In genomic region chr10:21588159-21588558, GRCh38 we compare ENCODE assay signal across 7 cellular contexts. TPM values are rescaled to one million over a fixed set of nuclear protein-coding genes. Genes with fewer than 3 reads are reported as not detected.
DNase-seq lines count a peak whose midpoint lies in the region; ATAC-seq, FAIRE-seq and TF ChIP-seq lines count a peak whose summit lies in the region.
"Not testable (repeated sequence)": the region's sequence is repeated elsewhere in the genome, so short reads cannot be mapped to it uniquely, and the experiment has no call there.

No MANE protein-coding gene starts in this region.

- intact Hi-C loops in activated CD4-positive, alpha-beta memory T cell treated with anti-CD3 and anti-CD28 coated beads for 36 hours (cut with micrococcal nuclease) = not testable (repeated sequence)

- TF ChIP-seq EP300 in A549 (IDR thresholded peaks at IDR 0.05) = not testable (repeated sequence)

- ATAC-seq in A549; central memory CD8-positive, alpha-beta T cell (replicated peaks; ENCODE audit: extremely low read depth, poor library complexity, severe bottlenecking): not testable (repeated sequence)

- not testable (repeated sequence) for TF ChIP-seq CTCF in A549 (IDR thresholded peaks at IDR 0.05); neural crest cell (conservative IDR thresholded peaks at IDR 0.05)

- not testable (repeated sequence) for H3K27me3 Mint-ChIP-seq in activated CD4-positive, alpha-beta memory T cell treated with anti-CD3 and anti-CD28 coated beads for 36 hours; activated naive CD8-positive, alpha-beta T cell; central memory CD8-positive, alpha-beta T cell; neural crest cell (ENCODE audit: low read depth)

- POLR2A ChIA-PET in A549 (lab: Yijun Ruan, JAX); activated CD4-positive, alpha-beta memory T cell treated with anti-CD3 and anti-CD28 coated beads for 36 hours (lab: Charles Lee): not testable (repeated sequence)

- peak; percentile 7 for FAIRE-seq in A549 (lab: Jason Lieb, UNC)
- peak; percentile 53 for FAIRE-seq in GM12892 (lab: Jason Lieb, UNC)

- not testable (repeated sequence) for H3K4me3 Mint-ChIP-seq in activated CD4-positive, alpha-beta memory T cell treated with anti-CD3 and anti-CD28 coated beads for 36 hours; activated naive CD8-positive, alpha-beta T cell; central memory CD8-positive, alpha-beta T cell; neural crest cell

- H3K9me3 ChIP-seq in A549 = not testable (repeated sequence)

- H3K4me2 ChIP-seq in A549 = not testable (repeated sequence)

- H3K36me3 Mint-ChIP-seq in activated CD4-positive, alpha-beta memory T cell treated with anti-CD3 and anti-CD28 coated beads for 36 hours = peaks cover 40% of the 10 kb centered on the region
- peaks cover 28% of the 10 kb centered on the region for H3K36me3 Mint-ChIP-seq in activated naive CD8-positive, alpha-beta T cell
- H3K36me3 Mint-ChIP-seq in central memory CD8-positive, alpha-beta T cell (ENCODE audit: insufficient read depth) = peaks cover 40% of the 10 kb centered on the region
- peaks cover 19% of the 10 kb centered on the region for H3K36me3 Mint-ChIP-seq in neural crest cell (ENCODE audit: low read depth)

- peaks cover 52% of the 10 kb centered on the region for H3K4me1 Mint-ChIP-seq in activated CD4-positive, alpha-beta memory T cell treated with anti-CD3 and anti-CD28 coated beads for 36 hours (ENCODE audit: low read depth)
- H3K4me1 Mint-ChIP-seq in activated naive CD8-positive, alpha-beta T cell (ENCODE audit: low read depth) = peaks cover 46% of the 10 kb centered on the region
- H3K4me1 Mint-ChIP-seq in central memory CD8-positive, alpha-beta T cell = peaks cover 40% of the 10 kb centered on the region
- not testable (repeated sequence) for H3K4me1 Mint-ChIP-seq in neural crest cell

- not testable (repeated sequence) for H3K27ac Mint-ChIP-seq in activated CD4-positive, alpha-beta memory T cell treated with anti-CD3 and anti-CD28 coated beads for 36 hours
- H3K27ac Mint-ChIP-seq in activated naive CD8-positive, alpha-beta T cell = peak overlapping the region; percentile 34
- peak overlapping the region; percentile 79 for H3K27ac Mint-ChIP-seq in central memory CD8-positive, alpha-beta T cell (ENCODE audit: low read depth)
- peak overlapping the region; percentile 16 for H3K27ac Mint-ChIP-seq in neural crest cell (ENCODE audit: unreplicated experiment)

- not testable (repeated sequence) for TF ChIP-seq RAD21 in A549 (conservative IDR thresholded peaks at IDR 0.05 in 1 of 2, IDR thresholded peaks at IDR 0.05 in 1 of 2)

- not testable (repeated sequence) for H3K9me3 Mint-ChIP-seq in activated CD4-positive, alpha-beta memory T cell treated with anti-CD3 and anti-CD28 coated beads for 36 hours; activated naive CD8-positive, alpha-beta T cell (ENCODE audit: low read depth); central memory CD8-positive, alpha-beta T cell; neural crest cell

- 70% methylated on average over 7 of the region's 7 CpGs for WGBS in A549 (ENCODE audit: missing lambda C conversion rate)

- H3K4me1 ChIP-seq in A549 = not testable (repeated sequence)

- DNase-seq in A549 (ENCODE audit: low read depth in 1 of 2, low spot score in 1 of 2); GM12892 (ENCODE audit: insufficient read length); central memory CD8-positive, alpha-beta T cell (ENCODE audit: low spot score in 2 of 2); neural crest cell (ENCODE audit: low read depth, low spot score): not testable (repeated sequence)
- DNase-seq in NCI-H226 = peak; percentile 19
- DNase-seq in activated CD4-positive, alpha-beta memory T cell treated with anti-CD3 and anti-CD28 coated beads for 36 hours = peak; percentile 19

- CTCF ChIA-PET in A549 (lab: Yijun Ruan, JAX) = interaction anchor here (0.8 to 1.1 kb wide), 3 partner anchors 11 to 144 kb away, joined by 3 read pairs; no protein-coding TSS in a partner anchor
- CTCF ChIA-PET in activated CD4-positive, alpha-beta memory T cell treated with anti-CD3 and anti-CD28 coated beads for 36 hours (lab: Charles Lee) = not testable (repeated sequence)

- H3K4me3 ChIP-seq in A549 = not testable (repeated sequence)

- H3K27ac ChIP-seq in A549 = not testable (repeated sequence)

- not testable (repeated sequence) for TF ChIP-seq POLR2A in A549 (IDR thresholded peaks at IDR 0.05; ENCODE audit: low read length); GM12892 (IDR thresholded peaks at IDR 0.05; ENCODE audit: low read depth, low read length)

TF ChIP-seq in A549, 52 proteins besides CTCF, POLR2A, EP300 and RAD21:
- not testable (repeated sequence) for TF ChIP-seq FOSL2 (IDR thresholded peaks at IDR 0.05)
- TF ChIP-seq FOSL2 (CRISPR knock-in tag; IDR thresholded peaks at IDR 0.05) = peak; percentile 11; the same call in 1 of the 2 replicates

RNA-seq across cellular contexts. Expression of gene MLLT10, which starts 54.1 kb away (rescaled TPM):
- polyA plus RNA-seq in A549 (2011; rRNA removed) (54.1 and 55.5 TPM in 2 replicates), A549 (2017; fragmentation: RNase III; extraction: RNeasy Plus Mini Kit Qiagen cat#74134 plus additional on column Dnase treatment) (35.3 to 41.7 TPM (median 38.9 TPM) in 3 replicates)
- 28.8 and 31.8 TPM in 2 replicates for polyA plus RNA-seq in A549 (2012; cell fraction: cytosol; rRNA removed)
- 26.3 and 38.8 TPM in 2 replicates for polyA plus RNA-seq in A549 (2012; cell fraction: nucleus; rRNA removed)
- polyA minus RNA-seq in A549 (2011; rRNA and poly(A)+ RNA removed) = 65.1 and 116 TPM in 2 replicates
- polyA plus RNA-seq in GM12892 (2012; ENCODE audit: missing spikeins) = 31.1 TPM
- total RNA-seq in activated CD4-positive, alpha-beta memory T cell treated with anti-CD3 and anti-CD28 coated beads for 36 hours = 10 to 100 TPM; 32.8 to 35.4 TPM
- 52.6 and 58.1 TPM in 2 replicates for total RNA-seq in neural crest cell
